23 cellular contexts compared by ENCODE assay signal in the genomic region with DNA sequence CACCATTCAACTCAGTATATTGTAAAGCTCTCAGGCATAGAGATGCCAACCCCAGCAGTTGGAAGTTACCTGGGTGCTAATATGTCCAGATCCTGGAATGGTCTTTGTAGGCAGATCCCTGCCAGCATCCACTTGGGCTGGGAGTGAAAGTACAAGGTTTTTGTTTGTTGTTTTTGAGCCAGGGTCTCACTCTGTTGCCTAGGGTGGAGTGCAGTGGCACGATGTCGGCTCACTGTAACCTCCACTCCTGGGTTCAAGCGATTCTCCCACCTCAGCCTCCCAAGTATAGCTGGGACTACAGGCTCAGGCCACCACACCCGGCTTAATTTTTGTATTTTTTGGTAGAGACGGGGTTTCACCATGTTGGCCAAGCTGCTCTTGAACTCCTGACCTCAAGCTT.
"Had no signal": no experiment of that assay in that cellular context is flagged by ENCODE, and none has a peak within 500 bp of the region (broad histone marks: within the 10 kb centered on the region; RNA-seq: fewer than 3 reads in every experiment).

No MANE protein-coding gene starts in this region.

- H3K9me3 ChIP-seq: heart left ventricle, left lung, pancreas, psoas muscle, right lobe of liver, suprapubic skin, thoracic aorta, tibial artery, upper lobe of right lung had no signal

- H3K4me3 ChIP-seq: heart left ventricle, left lung, lung, pancreas, psoas muscle, right lobe of liver, skin epidermis, suprapubic skin, thoracic aorta, tibial artery, upper lobe of right lung had no signal

- H3K4me3 Mint-ChIP-seq: immature natural killer cell; naive thymus-derived CD8-positive, alpha-beta T cell; nephron; neural crest cell; stimulated activated effector memory CD8-positive, alpha-beta T cell treated with anti-CD3 and anti-CD28 coated beads, Interleukin-12 subunit alpha, Interleukin-12 subunit beta, amount 100 ng/mL, for 72 hours; stimulated activated naive CD8-positive, alpha-beta T cell treated with anti-CD3 and anti-CD28 coated beads, Interleukin-15, Interleukin-2, amounts not matched to agents 100 ng/mL and 50 ng/mL, for 24 hours had no signal

- H3K27ac ChIP-seq: left lung, pancreas, psoas muscle, right lobe of liver, skin epidermis, suprapubic skin, thoracic aorta, tibial artery had no signal

- H3K4me1 ChIP-seq: heart left ventricle, pancreas, psoas muscle, right lobe of liver, suprapubic skin, tibial artery had no signal

- H3K9me3 Mint-ChIP-seq: immature natural killer cell; naive thymus-derived CD8-positive, alpha-beta T cell; neural crest cell; stimulated activated effector memory CD8-positive, alpha-beta T cell treated with anti-CD3 and anti-CD28 coated beads, Interleukin-12 subunit alpha, Interleukin-12 subunit beta, amount 100 ng/mL, for 72 hours; stimulated activated naive CD8-positive, alpha-beta T cell treated with anti-CD3 and anti-CD28 coated beads, Interleukin-15, Interleukin-2, amounts not matched to agents 100 ng/mL and 50 ng/mL, for 24 hours had no signal

- H3K36me3 Mint-ChIP-seq: immature natural killer cell; naive thymus-derived CD8-positive, alpha-beta T cell; stimulated activated effector memory CD8-positive, alpha-beta T cell treated with anti-CD3 and anti-CD28 coated beads, Interleukin-12 subunit alpha, Interleukin-12 subunit beta, amount 100 ng/mL, for 72 hours had no signal

- H3K27me3 ChIP-seq: pancreas had no signal

- DNase-seq: heart left ventricle; hypothalamus; immature natural killer cell; nucleus accumbens; psoas muscle; stimulated activated CD4-positive, alpha-beta T cell treated with anti-CD3 and anti-CD28 coated beads, Interleukin-4, amount 100 ng/mL, for 24 hours; stimulated activated naive CD4-positive, alpha-beta T cell; trophoblast cell had no signal

- H3K27ac Mint-ChIP-seq: immature natural killer cell; naive thymus-derived CD8-positive, alpha-beta T cell; nephron; stimulated activated effector memory CD8-positive, alpha-beta T cell treated with anti-CD3 and anti-CD28 coated beads, Interleukin-12 subunit alpha, Interleukin-12 subunit beta, amount 100 ng/mL, for 72 hours; stimulated activated naive CD8-positive, alpha-beta T cell treated with anti-CD3 and anti-CD28 coated beads, Interleukin-15, Interleukin-2, amounts not matched to agents 100 ng/mL and 50 ng/mL, for 24 hours had no signal

- H3K4me1 Mint-ChIP-seq: immature natural killer cell; naive thymus-derived CD8-positive, alpha-beta T cell; stimulated activated effector memory CD8-positive, alpha-beta T cell treated with anti-CD3 and anti-CD28 coated beads, Interleukin-12 subunit alpha, Interleukin-12 subunit beta, amount 100 ng/mL, for 72 hours had no signal

- ATAC-seq: heart left ventricle; left colon; left lung; naive thymus-derived CD8-positive, alpha-beta T cell; pancreas; psoas muscle; right lobe of liver; stimulated activated effector memory CD8-positive, alpha-beta T cell treated with anti-CD3 and anti-CD28 coated beads, Interleukin-12 subunit alpha, Interleukin-12 subunit beta, amount 100 ng/mL, for 72 hours; upper lobe of right lung had no signal

- H3K36me3 ChIP-seq: heart left ventricle, left lung, pancreas, right lobe of liver, suprapubic skin, thoracic aorta, tibial artery, upper lobe of right lung had no signal
